In genomic region chr11:17077520-17078401, GRCh38 we compare ENCODE assay signal across 8 cellular contexts. TPM values are rescaled to one million over a fixed set of nuclear protein-coding genes. Genes with fewer than 3 reads are reported as not detected.
A peak's percentile ranks its signal among the peaks of the same experiment; 100 is the strongest.
DNase-seq lines count a peak whose midpoint lies in the region; ATAC-seq and TF ChIP-seq lines count a peak whose summit lies in the region.

TSS of gene RPS13 (minus strand) at chr11:17077667. CDS start at chr11:17077641, 26 bp downstream.

- peak; percentile 99 for ATAC-seq in gastroesophageal sphincter

- H3K36me3 Mint-ChIP-seq in activated naive CD4-positive, alpha-beta T cell treated with anti-CD3 and anti-CD28 coated beads for 36 hours (ENCODE audit: low read depth), result peaks cover 51% of the 10 kb centered on the region

- 0% methylated on average over 7 of the region's 55 CpGs for WGBS in gastroesophageal sphincter (ENCODE audit: low coverage in 1 of 2), 2 donors

- DNase-seq in GM03348 (ENCODE audit: low spot score) (peak; percentile 98), HFF-Myc (ENCODE audit: extremely low read depth, low read depth) (peak; percentile 98), NAMALWA (ENCODE audit: low spot score) (peak; percentile 98), SK-N-DZ (ENCODE audit: low spot score) (peak; percentile 99), substantia nigra (lab: John Stamatoyannopoulos, UW) (peak; percentile 66 to 99 (median 97))
- peak; percentile 97 for DNase-seq in activated naive CD4-positive, alpha-beta T cell treated with anti-CD3 and anti-CD28 coated beads for 36 hours

- CTCF ChIA-PET in activated naive CD4-positive, alpha-beta T cell treated with anti-CD3 and anti-CD28 coated beads for 36 hours (lab: Charles Lee), result interaction anchor here (0.6 to 1.0 kb wide), 7 partner anchors 16 to 360 kb away, joined by 3 to 6 read pairs (median 3); no protein-coding TSS in a partner anchor

- peak; percentile 63 to 85 for TF ChIP-seq POLR2A in gastroesophageal sphincter (IDR thresholded peaks at IDR 0.05)

- H3K4me3 ChIP-seq in HFF-Myc (replicated peaks; ENCODE audit: low read depth, low read length) (peak within 1 kb of the TSS; percentile 90), gastroesophageal sphincter (peak within 1 kb of the TSS; percentile 80 to 89), neutrophil (ENCODE audit: low read depth in 1 of 2, low read length in 1 of 2) (peak within 1 kb of the TSS; percentile 89 to 92)

- H3K9me3 ChIP-seq in gastroesophageal sphincter (no peaks in the 10 kb centered on the region), neutrophil (no peaks in the 10 kb centered on the region)

- no peak for TF ChIP-seq EP300 in gastroesophageal sphincter (IDR thresholded peaks at IDR 0.05)

- TF ChIP-seq CTCF in HFF-Myc (IDR thresholded peaks at IDR 0.05; ENCODE audit: low read depth, low read length, missing control alignments) (no peak), gastroesophageal sphincter (IDR thresholded peaks at IDR 0.05) (no peak), neutrophil (IDR thresholded peaks at IDR 0.05) (peak; percentile 17)

- H3K27me3 Mint-ChIP-seq in activated naive CD4-positive, alpha-beta T cell treated with anti-CD3 and anti-CD28 coated beads for 36 hours (ENCODE audit: low read depth), result no peaks in the 10 kb centered on the region

- H3K36me3 ChIP-seq in gastroesophageal sphincter (peaks cover 0 to 37% of the 10 kb centered on the region in 2 donors), neutrophil (peaks cover 30% of the 10 kb centered on the region)

- H3K27ac ChIP-seq in gastroesophageal sphincter, result peak within 1 kb of the TSS; percentile 87 to 97 (median 90)
- peak within 1 kb of the TSS; percentile 87 for H3K27ac ChIP-seq in neutrophil
- H3K27ac ChIP-seq in substantia nigra (ENCODE audit: low read depth, low read length, poor library complexity, severe bottlenecking), result peak within 1 kb of the TSS; percentile 85

- intact Hi-C loops in activated naive CD4-positive, alpha-beta T cell treated with anti-CD3 and anti-CD28 coated beads for 36 hours (cut with micrococcal nuclease), result loop anchor here (1.0 to 5.0 kb wide), 12 partner anchors 63 to 1315 kb away; partner anchors contain the start of genes C11orf58, LDHA, NCR3LG1 and PLEKHA7

- peaks cover 27% of the 10 kb centered on the region for H3K4me1 Mint-ChIP-seq in activated naive CD4-positive, alpha-beta T cell treated with anti-CD3 and anti-CD28 coated beads for 36 hours (ENCODE audit: low read depth)

- H3K4me1 ChIP-seq in gastroesophageal sphincter (peaks cover 3 to 43% (median 14%) of the 10 kb centered on the region in 3 donors), neutrophil (ENCODE audit: control insufficient read depth in 1 of 2, insufficient read depth in 1 of 2, low read depth in 1 of 2, low read length in 1 of 2) (peaks cover 24 to 25% of the 10 kb centered on the region in 2 experiments)

- H3K27ac Mint-ChIP-seq in activated naive CD4-positive, alpha-beta T cell treated with anti-CD3 and anti-CD28 coated beads for 36 hours, result peak within 1 kb of the TSS; percentile 97

- no peaks in the 10 kb centered on the region for H3K9me3 Mint-ChIP-seq in activated naive CD4-positive, alpha-beta T cell treated with anti-CD3 and anti-CD28 coated beads for 36 hours

- no peaks in the 10 kb centered on the region for H3K27me3 ChIP-seq in gastroesophageal sphincter
- H3K27me3 ChIP-seq in neutrophil, result no peaks in the 10 kb centered on the region

- peak within 1 kb of the TSS; percentile 93 for H3K4me3 Mint-ChIP-seq in activated naive CD4-positive, alpha-beta T cell treated with anti-CD3 and anti-CD28 coated beads for 36 hours

RNA-seq across cellular contexts. Expression of gene RPS13, which starts in this region (rescaled TPM):
- 2,194 and 2,285 TPM in 2 replicates for polyA plus RNA-seq in SK-N-DZ (2014; cell fraction: cytosol; rRNA removed)
- polyA plus RNA-seq in SK-N-DZ (2014; cell fraction: nucleus; rRNA removed), result 1,325 and 1,523 TPM in 2 replicates
- 1,000 to 10,000 TPM; 2,045 to 2,099 TPM for total RNA-seq in activated naive CD4-positive, alpha-beta T cell treated with anti-CD3 and anti-CD28 coated beads for 36 hours
- 1,000 to 10,000 TPM in 3 of 4 donors, 100 to 1,000 TPM in 1; 718 to 1,965 (median 1,229) TPM for total RNA-seq in gastroesophageal sphincter

Comparison
In these comparisons a context has a peak if more than half of its experiments do, and no peak if none do; other contexts are left out.
1. Peak in every context shown above with its lines: DNase-seq, ATAC-seq, H3K4me3 ChIP-seq and H3K27ac ChIP-seq.